Comparison of ENCODE assay signal across 22 cellular contexts in the genomic region with DNA sequence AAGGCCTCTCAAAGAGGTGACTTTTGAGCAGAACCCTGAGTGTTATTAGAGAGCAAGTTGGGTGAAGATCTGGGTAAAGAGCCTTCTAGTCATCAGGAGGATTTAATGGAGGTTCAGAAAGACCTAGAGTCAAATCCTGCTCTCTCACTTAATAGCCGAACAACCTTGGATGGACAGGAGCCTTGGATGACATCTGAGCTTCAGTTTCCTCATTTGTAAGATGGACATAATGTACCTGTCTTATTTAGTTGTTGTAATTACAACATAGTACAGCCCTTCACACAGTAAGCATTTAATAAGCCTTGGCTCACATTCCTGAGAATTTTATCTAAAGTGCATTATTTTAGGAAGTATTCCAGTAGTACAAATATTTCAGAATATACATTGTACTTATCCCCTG. TPM values are rescaled to one million over a fixed set of nuclear protein-coding genes. Genes with fewer than 3 reads are reported as not detected.
DNase-seq lines count a peak whose midpoint lies in the region; ATAC-seq and TF ChIP-seq lines count a peak whose summit lies in the region.
"Had no signal": no experiment of that assay in that cellular context is flagged by ENCODE, and none has a peak within 500 bp of the region (broad histone marks: within the 10 kb centered on the region; RNA-seq: fewer than 3 reads in every experiment).

No MANE protein-coding gene starts in this region.

- H3K4me3 Mint-ChIP-seq in natural killer cell (no peak overlapping the region), brain (no peak overlapping the region), memory B cell (no peak overlapping the region)
- H3K4me3 Mint-ChIP-seq in natural killer cell treated with Interleukin-12 subunit alpha and Interleukin-12 subunit beta and Interleukin-15 and Interleukin-18, amount 100 ng/mL, for 72 hours, result no peak overlapping the region
- H3K4me3 Mint-ChIP-seq: CD14-positive monocyte; CD4-positive, alpha-beta memory T cell; HFFc6 had no signal

- H4K20me1 ChIP-seq in hepatocyte (ENCODE audit: insufficient read depth, poor library complexity, severe bottlenecking), result no peaks in the 10 kb centered on the region
- H4K20me1 ChIP-seq: BLaER1 had no signal

- H3K4me2 ChIP-seq in hepatocyte, result no peak overlapping the region
- H3K4me2 ChIP-seq: BLaER1 had no signal

- TF ChIP-seq CTCF in natural killer cell (IDR thresholded peaks at IDR 0.05) (no peak), brain (conservative IDR thresholded peaks at IDR 0.05) (no peak), hepatocyte (IDR thresholded peaks at IDR 0.05; ENCODE audit: poor library complexity) (no peak), vagina (IDR thresholded peaks at IDR 0.05) (no peak)

- H3K27me3 Mint-ChIP-seq in natural killer cell (ENCODE audit: low read depth in 2 of 2) (no peaks in the 10 kb centered on the region), brain (peaks cover 3% of the 10 kb centered on the region), memory B cell (no peaks in the 10 kb centered on the region)
- no peaks in the 10 kb centered on the region for H3K27me3 Mint-ChIP-seq in natural killer cell treated with Interleukin-12 subunit alpha and Interleukin-12 subunit beta and Interleukin-15 and Interleukin-18, amount 100 ng/mL, for 72 hours
- H3K27me3 Mint-ChIP-seq: CD4-positive, alpha-beta memory T cell had no signal

- H3K79me2 ChIP-seq in hepatocyte, result peaks cover 3% of the 10 kb centered on the region

- H2AFZ ChIP-seq in hepatocyte, result no peak overlapping the region
- H2AFZ ChIP-seq: GM23248 had no signal

- ATAC-seq in natural killer cell (no peak), memory B cell (ENCODE audit: low read depth) (no peak)
- no peak for ATAC-seq in natural killer cell treated with Interleukin-12 subunit alpha and Interleukin-12 subunit beta and Interleukin-15 and Interleukin-18, amount 100 ng/mL, for 72 hours
- ATAC-seq: GM12878, HCT116 had no signal

- WGBS in hepatocyte (ENCODE audit: low lambda C conversion rate, missing lambda C conversion rate), result 100% methylated on average over 1 of the region's 1 CpG

- no peaks in the 10 kb centered on the region for H3K9me3 ChIP-seq in hepatocyte (ENCODE audit: low read depth)
- H3K9me3 ChIP-seq in vagina, result no peaks in the 10 kb centered on the region
- H3K9me3 ChIP-seq: BLaER1 had no signal

- intact Hi-C loops in natural killer cell (cut with micrococcal nuclease) (loop anchor here (5.0 kb wide), 1 partner anchor 57 kb away; the partner anchor contains the start of gene C1GALT1), vagina (cut with DNase I) (no loop called here), head of caudate nucleus (cut with DNase I) (no loop called here)

- H3K9me2 ChIP-seq in hepatocyte (replicated peaks; ENCODE audit: insufficient read depth), result no peaks in the 10 kb centered on the region

- H3K27ac ChIP-seq in hepatocyte, result no peak overlapping the region
- H3K27ac ChIP-seq in vagina, result no peak overlapping the region
- H3K27ac ChIP-seq: BLaER1, GM23248, HL-60 had no signal

- H3K9me3 Mint-ChIP-seq in natural killer cell (no peaks in the 10 kb centered on the region), brain (no peaks in the 10 kb centered on the region), memory B cell (no peaks in the 10 kb centered on the region)
- no peaks in the 10 kb centered on the region for H3K9me3 Mint-ChIP-seq in natural killer cell treated with Interleukin-12 subunit alpha and Interleukin-12 subunit beta and Interleukin-15 and Interleukin-18, amount 100 ng/mL, for 72 hours
- H3K9me3 Mint-ChIP-seq: CD14-positive monocyte, HFFc6 had no signal

- H3K4me3 ChIP-seq in hepatocyte (no peak overlapping the region), vagina (no peak overlapping the region)
- H3K4me3 ChIP-seq: BLaER1, GM12878, GM23248 had no signal

- DNase-seq in natural killer cell (no peak), memory B cell (ENCODE audit: low spot score in 2 of 2) (no peak), NCI-H2029 (lab: John Stamatoyannopoulos, UW) (no peak), hepatocyte (ENCODE audit: low spot score) (no peak), vagina (ENCODE audit: extremely low spot score in 2 of 2) (no peak), head of caudate nucleus (no peak)
- no peak for DNase-seq in natural killer cell treated with Interleukin-12 subunit alpha and Interleukin-12 subunit beta and Interleukin-15 and Interleukin-18, amount 100 ng/mL, for 72 hours (ENCODE audit: low spot score)
- DNase-seq: 8988T; CD4-positive, alpha-beta memory T cell; DMS 273 treated with DMSO at 0.1 percent for 48 hours; DMS53; DND-41; EL; GM23248; HFFc6; IMR-90 had no signal

- H3K36me3 Mint-ChIP-seq in natural killer cell, result peaks cover 14% of the 10 kb centered on the region
- peaks cover 29% of the 10 kb centered on the region for H3K36me3 Mint-ChIP-seq in natural killer cell treated with Interleukin-12 subunit alpha and Interleukin-12 subunit beta and Interleukin-15 and Interleukin-18, amount 100 ng/mL, for 72 hours
- H3K36me3 Mint-ChIP-seq in brain, result peaks cover 37% of the 10 kb centered on the region
- peaks cover 50% of the 10 kb centered on the region for H3K36me3 Mint-ChIP-seq in memory B cell

- H3K4me1 Mint-ChIP-seq in natural killer cell, result peaks cover 22 to 33% of the 10 kb centered on the region in 2 donors
- peaks cover 13 to 21% of the 10 kb centered on the region in 2 donors for H3K4me1 Mint-ChIP-seq in natural killer cell treated with Interleukin-12 subunit alpha and Interleukin-12 subunit beta and Interleukin-15 and Interleukin-18, amount 100 ng/mL, for 72 hours (ENCODE audit: low read depth in 2 of 2)
- H3K4me1 Mint-ChIP-seq in brain, result peaks cover 24% of the 10 kb centered on the region
- H3K4me1 Mint-ChIP-seq in memory B cell, result peaks cover 16% of the 10 kb centered on the region

- H3K27me3 ChIP-seq in hepatocyte (no peaks in the 10 kb centered on the region), vagina (no peaks in the 10 kb centered on the region)
- H3K27me3 ChIP-seq: BLaER1 had no signal

- H3K27ac Mint-ChIP-seq in natural killer cell (peak overlapping the region; percentile 47 to 87), brain (peak overlapping the region in 3 of 5 experiments; percentile 26 to 44 (median 40)), memory B cell (peak overlapping the region; percentile 24)
- no peak overlapping the region for H3K27ac Mint-ChIP-seq in natural killer cell treated with Interleukin-12 subunit alpha and Interleukin-12 subunit beta and Interleukin-15 and Interleukin-18, amount 100 ng/mL, for 72 hours
- H3K27ac Mint-ChIP-seq: HFFc6 had no signal

- TF ChIP-seq POLR2A in vagina (IDR thresholded peaks at IDR 0.05), result no peak

- no peaks in the 10 kb centered on the region for H3K36me3 ChIP-seq in hepatocyte (replicated peaks; ENCODE audit: insufficient read depth, low read depth)
- no peaks in the 10 kb centered on the region for H3K36me3 ChIP-seq in vagina

- H3K4me1 ChIP-seq in hepatocyte (ENCODE audit: insufficient read depth) (no peaks in the 10 kb centered on the region), vagina (no peaks in the 10 kb centered on the region)
- H3K4me1 ChIP-seq: BLaER1 had no signal

RNA-seq across cellular contexts. Expression of gene C1GALT1, which starts 57.0 kb away (rescaled TPM):
- total RNA-seq in natural killer cell (10 to 100 TPM; 54.5 to 64.5 (median 63.7) TPM), hepatocyte (65.4 and 71.8 TPM in 2 replicates), vagina (29.0 TPM)
- 10 to 100 TPM; 30.7 to 49.3 TPM for total RNA-seq in natural killer cell treated with Interleukin-12 subunit alpha and Interleukin-12 subunit beta and Interleukin-15 and Interleukin-18, amount 100 ng/mL, for 72 hours
- polyA plus RNA-seq in brain (ENCODE audit: insufficient read depth, low read depth, low replicate concordance) (8.5 TPM), hepatocyte (37.1 and 38.7 TPM in 2 replicates)

Comparison
In these comparisons a context has a peak if more than half of its experiments do, and no peak if none do; other contexts are left out.
1. H3K27ac Mint-ChIP-seq: peak in natural killer cell (2 of 2), brain (3 of 5) and memory B cell (single experiment); none in natural killer cell treated with Interleukin-12 subunit alpha and Interleukin-12 subunit beta and Interleukin-15 and Interleukin-18, amount 100 ng/mL, for 72 hours (0 of 2).